ENCODE assay signal across 1 cellular context in the genomic region with DNA sequence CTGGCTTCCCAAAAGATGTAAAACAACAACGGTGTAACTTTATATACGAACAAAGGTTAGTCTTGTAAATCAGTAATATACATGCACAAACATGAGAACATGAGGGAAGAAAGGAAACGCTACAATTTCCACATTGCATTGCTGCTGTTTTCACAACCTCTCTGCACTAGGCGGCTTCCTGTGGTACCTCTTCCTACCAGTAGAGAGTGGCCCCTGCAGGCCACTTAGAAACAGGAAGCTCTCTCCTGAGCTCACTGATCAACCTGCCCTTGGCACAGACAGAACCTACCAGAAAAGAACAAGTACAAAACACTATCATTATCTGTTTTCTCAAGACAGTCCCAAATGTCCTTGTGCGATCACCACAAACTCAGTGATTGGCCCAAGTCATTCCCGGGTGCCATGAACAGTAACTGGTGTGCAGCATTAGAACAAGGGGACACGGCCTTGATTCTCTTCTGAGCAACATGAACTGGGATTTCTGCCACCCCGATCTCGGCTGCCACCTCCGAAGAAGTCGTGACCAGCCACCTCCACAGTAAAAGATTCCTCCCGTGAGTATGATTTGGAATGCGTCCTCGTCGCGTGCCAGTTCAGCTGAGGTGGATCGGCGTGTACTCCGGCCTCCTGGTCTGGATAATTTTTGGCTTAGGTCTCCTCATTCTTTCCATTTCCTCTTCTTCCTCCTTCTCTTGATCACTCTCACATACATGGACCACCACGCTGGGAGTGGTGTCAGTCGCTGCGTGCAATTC.
TF ChIP-seq lines count a peak whose summit lies in the region.

No MANE protein-coding gene starts in this region.

TF ChIP-seq in HepG2, 621 proteins besides CTCF, POLR2A, EP300 and RAD21 (continued from another document):
- TF ChIP-seq, protein P1, sequence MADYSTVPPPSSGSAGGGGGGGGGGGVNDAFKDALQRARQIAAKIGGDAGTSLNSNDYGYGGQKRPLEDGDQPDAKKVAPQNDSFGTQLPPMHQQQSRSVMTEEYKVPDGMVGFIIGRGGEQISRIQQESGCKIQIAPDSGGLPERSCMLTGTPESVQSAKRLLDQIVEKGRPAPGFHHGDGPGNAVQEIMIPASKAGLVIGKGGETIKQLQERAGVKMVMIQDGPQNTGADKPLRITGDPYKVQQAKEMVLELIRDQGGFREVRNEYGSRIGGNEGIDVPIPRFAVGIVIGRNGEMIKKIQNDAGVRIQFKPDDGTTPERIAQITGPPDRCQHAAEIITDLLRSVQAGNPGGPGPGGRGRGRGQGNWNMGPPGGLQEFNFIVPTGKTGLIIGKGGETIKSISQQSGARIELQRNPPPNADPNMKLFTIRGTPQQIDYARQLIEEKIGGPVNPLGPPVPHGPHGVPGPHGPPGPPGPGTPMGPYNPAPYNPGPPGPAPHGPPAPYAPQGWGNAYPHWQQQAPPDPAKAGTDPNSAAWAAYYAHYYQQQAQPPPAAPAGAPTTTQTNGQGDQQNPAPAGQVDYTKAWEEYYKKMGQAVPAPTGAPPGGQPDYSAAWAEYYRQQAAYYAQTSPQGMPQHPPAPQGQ (CRISPR knock-in tag; IDR thresholded peaks at IDR 0.05; ENCODE audit: borderline replicate concordance), result no peak
- TF ChIP-seq, protein P2, sequence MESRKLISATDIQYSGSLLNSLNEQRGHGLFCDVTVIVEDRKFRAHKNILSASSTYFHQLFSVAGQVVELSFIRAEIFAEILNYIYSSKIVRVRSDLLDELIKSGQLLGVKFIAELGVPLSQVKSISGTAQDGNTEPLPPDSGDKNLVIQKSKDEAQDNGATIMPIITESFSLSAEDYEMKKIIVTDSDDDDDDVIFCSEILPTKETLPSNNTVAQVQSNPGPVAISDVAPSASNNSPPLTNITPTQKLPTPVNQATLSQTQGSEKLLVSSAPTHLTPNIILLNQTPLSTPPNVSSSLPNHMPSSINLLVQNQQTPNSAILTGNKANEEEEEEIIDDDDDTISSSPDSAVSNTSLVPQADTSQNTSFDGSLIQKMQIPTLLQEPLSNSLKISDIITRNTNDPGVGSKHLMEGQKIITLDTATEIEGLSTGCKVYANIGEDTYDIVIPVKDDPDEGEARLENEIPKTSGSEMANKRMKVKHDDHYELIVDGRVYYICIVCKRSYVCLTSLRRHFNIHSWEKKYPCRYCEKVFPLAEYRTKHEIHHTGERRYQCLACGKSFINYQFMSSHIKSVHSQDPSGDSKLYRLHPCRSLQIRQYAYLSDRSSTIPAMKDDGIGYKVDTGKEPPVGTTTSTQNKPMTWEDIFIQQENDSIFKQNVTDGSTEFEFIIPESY (CRISPR knock-in tag; IDR thresholded peaks at IDR 0.05), result peak; percentile 77; the same call in 1 of the 2 replicates
- TF ChIP-seq CC2D1A (CRISPR knock-in tag; IDR thresholded peaks at IDR 0.05), result no peak
- TF ChIP-seq ZBTB3 (CRISPR knock-in tag; IDR thresholded peaks at IDR 0.05; ENCODE audit: borderline replicate concordance, low read depth), result no peak
